ENCODE assay signal across 11 cellular contexts in genomic region chr6:36099872-36100483, GRCh38. TPM values are rescaled to one million over a fixed set of nuclear protein-coding genes. Genes with fewer than 3 reads are reported as not detected.
DNase-seq lines count a peak whose midpoint lies in the region; ATAC-seq and TF ChIP-seq lines count a peak whose summit lies in the region.
"Had no signal": no experiment of that assay in that cellular context is flagged by ENCODE, and none has a peak within 500 bp of the region (broad histone marks: within the 10 kb centered on the region; RNA-seq: fewer than 3 reads in every experiment).

No MANE protein-coding gene starts in this region.

- H3K4me3 Mint-ChIP-seq in activated CD8-positive, alpha-beta memory T cell treated with anti-CD3 and anti-CD28 coated beads, Interleukin-2, amount 10 ng/mL, durations not matched to agents 7 days and 5 days = no peak overlapping the region
- H3K4me3 Mint-ChIP-seq in natural killer cell = peak overlapping the region; percentile 84

- no peak overlapping the region for H3K4me3 ChIP-seq in transverse colon
- H3K4me3 ChIP-seq: prostate gland, uterus had no signal

- H3K9me3 ChIP-seq in transverse colon = no peaks in the 10 kb centered on the region
- H3K9me3 ChIP-seq: prostate gland, uterus had no signal

- H3K9me3 Mint-ChIP-seq in activated CD8-positive, alpha-beta memory T cell treated with anti-CD3 and anti-CD28 coated beads, Interleukin-2, amount 10 ng/mL, durations not matched to agents 7 days and 5 days (ENCODE audit: low read depth) = no peaks in the 10 kb centered on the region
- no peaks in the 10 kb centered on the region for H3K9me3 Mint-ChIP-seq in natural killer cell

- intact Hi-C loops in natural killer cell (cut with micrococcal nuclease) = loop anchor here (1.0 to 2.0 kb wide), 3 partner anchors 15 to 97 kb away; partner anchors contain the start of genes BRPF3 and MAPK14
- intact Hi-C loops in transverse colon (cut with DNase I; ENCODE audit: low total_unique reads) = no loop called here

- 57 to 64% methylated on average over 4 to 6 of the region's 6 CpGs for WGBS in transverse colon (ENCODE audit: low coverage in 1 of 2), 2 donors

- CTCF ChIA-PET in activated CD8-positive, alpha-beta memory T cell treated with anti-CD3 and anti-CD28 coated beads, Interleukin-2, amount 10 ng/mL, durations not matched to agents 7 days and 5 days (lab: Charles Lee) = interaction anchor here (0.9 to 4.1 kb wide), 2 partner anchors 73 to 107 kb away, joined by 3 to 21 read pairs; partner anchors contain the start of gene MAPK14

- peaks cover 0 to 22% (median 9%) of the 10 kb centered on the region in 4 donors for H3K36me3 ChIP-seq in transverse colon
- H3K36me3 ChIP-seq: prostate gland, uterus had no signal

- H3K27me3 Mint-ChIP-seq in activated CD8-positive, alpha-beta memory T cell treated with anti-CD3 and anti-CD28 coated beads, Interleukin-2, amount 10 ng/mL, durations not matched to agents 7 days and 5 days = no peaks in the 10 kb centered on the region
- H3K27me3 Mint-ChIP-seq in natural killer cell (ENCODE audit: low read depth in 2 of 2) = no peaks in the 10 kb centered on the region

- TF ChIP-seq POLR2A in transverse colon (IDR thresholded peaks at IDR 0.05) = no peak

- H3K27ac Mint-ChIP-seq in activated CD8-positive, alpha-beta memory T cell treated with anti-CD3 and anti-CD28 coated beads, Interleukin-2, amount 10 ng/mL, durations not matched to agents 7 days and 5 days = peak overlapping the region; percentile 54
- H3K27ac Mint-ChIP-seq in natural killer cell = peak overlapping the region; percentile 92 to 96

- DNase-seq in activated CD8-positive, alpha-beta memory T cell treated with anti-CD3 and anti-CD28 coated beads, Interleukin-2, amount 10 ng/mL, durations not matched to agents 7 days and 5 days = no peak
- DNase-seq in activated CD8-positive, alpha-beta memory T cell treated with anti-CD3 and anti-CD28 coated beads for 24 hours = no peak
- DNase-seq in NCI-H82 treated with DMSO at 0.1 percent for 48 hours (lab: John Stamatoyannopoulos, UW; ENCODE audit: unreplicated experiment) (peak; percentile 79), astrocyte of the hippocampus (ENCODE audit: low read depth, low spot score) (peak; percentile 26), natural killer cell (no peak), SK-N-DZ (ENCODE audit: low spot score) (no peak), transverse colon (no peak)
- DNase-seq: midbrain, uterus had no signal

- peak; percentile 68 for ATAC-seq in activated CD8-positive, alpha-beta memory T cell treated with anti-CD3 and anti-CD28 coated beads, Interleukin-2, amount 10 ng/mL, durations not matched to agents 7 days and 5 days
- ATAC-seq in natural killer cell (peak; percentile 80 to 89 (median 87)), GM19328 (IDR thresholded peaks at IDR 0.05; ENCODE audit: unreplicated experiment) (no peak)

- in situ Hi-C loops in transverse colon (cut with MboI; ENCODE audit: low pct_ligation_motif_present in 1 of 4, low pct_unique_long_range_greater_than_20kb in 1 of 4, low sequenced_read_pairs in 3 of 4) = loop anchor here in 3 of 4 donors (5.0 to 25.0 kb wide), 3 partner anchors 73 to 262 kb away; partner anchors contain the start of genes MAPK14 (in 3 of the 3) and SLC26A8 (in 1 of the 3)

- peaks cover 0 to 26% (median 19%) of the 10 kb centered on the region in 4 donors for H3K4me1 ChIP-seq in transverse colon

- H3K27ac ChIP-seq in transverse colon = no peak overlapping the region
- H3K27ac ChIP-seq: prostate gland, uterus had no signal

- TF ChIP-seq CTCF in natural killer cell (IDR thresholded peaks at IDR 0.05) (no peak), transverse colon (IDR thresholded peaks at IDR 0.05) (no peak)

- no peaks in the 10 kb centered on the region for H3K27me3 ChIP-seq in transverse colon
- H3K27me3 ChIP-seq: uterus had no signal

- H3K36me3 Mint-ChIP-seq in activated CD8-positive, alpha-beta memory T cell treated with anti-CD3 and anti-CD28 coated beads, Interleukin-2, amount 10 ng/mL, durations not matched to agents 7 days and 5 days = peaks cover 17% of the 10 kb centered on the region
- H3K36me3 Mint-ChIP-seq in natural killer cell = no peaks in the 10 kb centered on the region

- H3K4me1 Mint-ChIP-seq in activated CD8-positive, alpha-beta memory T cell treated with anti-CD3 and anti-CD28 coated beads, Interleukin-2, amount 10 ng/mL, durations not matched to agents 7 days and 5 days = peaks cover 22% of the 10 kb centered on the region
- H3K4me1 Mint-ChIP-seq in natural killer cell = peaks cover 71 to 72% of the 10 kb centered on the region in 2 donors

- TF ChIP-seq EP300 in transverse colon (IDR thresholded peaks at IDR 0.05; ENCODE audit: low read depth) = no peak

RNA-seq across cellular contexts. Expression of gene MAPK13, which starts 30.3 kb away (rescaled TPM):
- 10 to 100 TPM; 33.9 to 35.6 TPM for total RNA-seq in activated CD8-positive, alpha-beta memory T cell treated with anti-CD3 and anti-CD28 coated beads, Interleukin-2, amount 10 ng/mL, durations not matched to agents 7 days and 5 days
- total RNA-seq in natural killer cell (10 to 100 TPM; 39.4 to 52.1 (median 49.9) TPM), transverse colon (100 to 1,000 TPM in 3 of 4 donors, 10 to 100 TPM in 1; 67.7 to 200 (median 146) TPM)
- polyA plus RNA-seq in SK-N-DZ (2014; cell fraction: cytosol; rRNA removed) = 0.88 and 1.2 TPM in 2 replicates
- 1.8 and 5.0 TPM in 2 replicates for polyA plus RNA-seq in SK-N-DZ (2014; cell fraction: nucleus; rRNA removed)

Comparison
In these comparisons a context has a peak if more than half of its experiments do, and no peak if none do; other contexts are left out.
1. DNase-seq: peak in NCI-H82 treated with DMSO at 0.1 percent for 48 hours (single experiment) and astrocyte of the hippocampus (single experiment); none in activated CD8-positive, alpha-beta memory T cell treated with anti-CD3 and anti-CD28 coated beads, Interleukin-2, amount 10 ng/mL, durations not matched to agents 7 days and 5 days (single experiment), activated CD8-positive, alpha-beta memory T cell treated with anti-CD3 and anti-CD28 coated beads for 24 hours (single experiment), natural killer cell (single experiment), SK-N-DZ (single experiment) and transverse colon (single experiment).